13 cellular contexts compared by ENCODE assay signal in genomic region chr4:108540536-108540935, GRCh38.
A peak's percentile ranks its signal among the peaks of the same experiment; 100 is the strongest.
DNase-seq lines count a peak whose midpoint lies in the region; ATAC-seq and TF ChIP-seq lines count a peak whose summit lies in the region.
"Had no signal": no experiment of that assay in that cellular context is flagged by ENCODE, and none has a peak within 500 bp of the region (broad histone marks: within the 10 kb centered on the region; RNA-seq: fewer than 3 reads in every experiment).

No MANE protein-coding gene starts in this region.

- no peaks in the 10 kb centered on the region for H3K36me3 ChIP-seq in endodermal cell (ENCODE audit: control insufficient read depth, insufficient read depth, low read length)
- no peaks in the 10 kb centered on the region for H3K36me3 ChIP-seq in WERI-Rb-1
- H3K36me3 ChIP-seq: vagina had no signal

- peak overlapping the region; percentile 13 for H3K27ac Mint-ChIP-seq in activated naive CD8-positive, alpha-beta T cell treated with anti-CD3 and anti-CD28 coated beads for 36 hours
- no peak overlapping the region for H3K27ac Mint-ChIP-seq in activated naive CD8-positive, alpha-beta T cell treated with anti-CD3 and anti-CD28 coated beads, Interleukin-2, amount 50 U/mL, for 24 hours
- H3K27ac Mint-ChIP-seq in activated T-helper 1 cell treated with anti-CD3 and anti-CD28 coated beads, Interleukin-12 subunit alpha, Interleukin-12 subunit beta, Interleukin-2, Interleukin-4 antibody, amounts not matched to agents 30 ng/mL and 10 ng/mL and 1 ng/mL, durations not matched to agents 14 hours and 24 hours and 36 hours, result peak overlapping the region; percentile 45
- no peak overlapping the region for H3K27ac Mint-ChIP-seq in endodermal cell

- no peak for DNase-seq in activated naive CD8-positive, alpha-beta T cell treated with anti-CD3 and anti-CD28 coated beads for 36 hours
- no peak for DNase-seq in activated naive CD8-positive, alpha-beta T cell treated with anti-CD3 and anti-CD28 coated beads, Interleukin-2, amount 50 U/mL, for 24 hours
- DNase-seq in activated T-helper 1 cell treated with anti-CD3 and anti-CD28 coated beads, Interleukin-12 subunit alpha, Interleukin-12 subunit beta, Interleukin-2, Interleukin-4 antibody, amounts not matched to agents 30 ng/mL and 10 ng/mL and 1 ng/mL, durations not matched to agents 14 hours and 24 hours and 36 hours (ENCODE audit: low spot score), result no peak
- DNase-seq in endodermal cell (no peak), WERI-Rb-1 (no peak), amniotic stem cell (lab: John Stamatoyannopoulos, UW) (no peak)
- DNase-seq: mesendoderm, NCI-H1105 treated with DMSO at 0.1 percent for 48 hours, NCI-H524 had no signal

- H3K27me3 ChIP-seq in endodermal cell (ENCODE audit: control insufficient read depth, insufficient read depth, low read length, poor library complexity, severe bottlenecking), result no peaks in the 10 kb centered on the region
- H3K27me3 ChIP-seq in WERI-Rb-1 (ENCODE audit: insufficient read depth, low read depth, severe bottlenecking), result no peaks in the 10 kb centered on the region
- H3K27me3 ChIP-seq: vagina had no signal

- peaks cover 23% of the 10 kb centered on the region for H3K4me1 Mint-ChIP-seq in activated naive CD8-positive, alpha-beta T cell treated with anti-CD3 and anti-CD28 coated beads for 36 hours
- peaks cover 23% of the 10 kb centered on the region for H3K4me1 Mint-ChIP-seq in activated naive CD8-positive, alpha-beta T cell treated with anti-CD3 and anti-CD28 coated beads, Interleukin-2, amount 50 U/mL, for 24 hours
- H3K4me1 Mint-ChIP-seq in activated T-helper 1 cell treated with anti-CD3 and anti-CD28 coated beads, Interleukin-12 subunit alpha, Interleukin-12 subunit beta, Interleukin-2, Interleukin-4 antibody, amounts not matched to agents 30 ng/mL and 10 ng/mL and 1 ng/mL, durations not matched to agents 14 hours and 24 hours and 36 hours (ENCODE audit: low read depth), result peaks cover 41% of the 10 kb centered on the region
- H3K4me1 Mint-ChIP-seq in endodermal cell, result no peaks in the 10 kb centered on the region

- no peak overlapping the region for H3K27ac ChIP-seq in endodermal cell (ENCODE audit: low read depth, low read length)
- H3K27ac ChIP-seq in WERI-Rb-1, result no peak overlapping the region
- H3K27ac ChIP-seq: vagina had no signal

- peaks cover 18% of the 10 kb centered on the region for H3K36me3 Mint-ChIP-seq in activated naive CD8-positive, alpha-beta T cell treated with anti-CD3 and anti-CD28 coated beads for 36 hours
- peaks cover 2% of the 10 kb centered on the region for H3K36me3 Mint-ChIP-seq in activated naive CD8-positive, alpha-beta T cell treated with anti-CD3 and anti-CD28 coated beads, Interleukin-2, amount 50 U/mL, for 24 hours (ENCODE audit: low read depth)
- H3K36me3 Mint-ChIP-seq in activated T-helper 1 cell treated with anti-CD3 and anti-CD28 coated beads, Interleukin-12 subunit alpha, Interleukin-12 subunit beta, Interleukin-2, Interleukin-4 antibody, amounts not matched to agents 30 ng/mL and 10 ng/mL and 1 ng/mL, durations not matched to agents 14 hours and 24 hours and 36 hours (ENCODE audit: low read depth), result peaks cover 14% of the 10 kb centered on the region
- no peaks in the 10 kb centered on the region for H3K36me3 Mint-ChIP-seq in endodermal cell (ENCODE audit: low read depth)

- H3K4me1 ChIP-seq in endodermal cell (ENCODE audit: control insufficient read depth, insufficient read depth, low read length), result no peaks in the 10 kb centered on the region

- H3K9me3 Mint-ChIP-seq in activated naive CD8-positive, alpha-beta T cell treated with anti-CD3 and anti-CD28 coated beads for 36 hours, result no peaks in the 10 kb centered on the region
- peaks cover 5% of the 10 kb centered on the region for H3K9me3 Mint-ChIP-seq in activated naive CD8-positive, alpha-beta T cell treated with anti-CD3 and anti-CD28 coated beads, Interleukin-2, amount 50 U/mL, for 24 hours
- peaks cover 11% of the 10 kb centered on the region for H3K9me3 Mint-ChIP-seq in activated T-helper 1 cell treated with anti-CD3 and anti-CD28 coated beads, Interleukin-12 subunit alpha, Interleukin-12 subunit beta, Interleukin-2, Interleukin-4 antibody, amounts not matched to agents 30 ng/mL and 10 ng/mL and 1 ng/mL, durations not matched to agents 14 hours and 24 hours and 36 hours
- H3K9me3 Mint-ChIP-seq in endodermal cell, result no peaks in the 10 kb centered on the region

- no peak for ATAC-seq in activated naive CD8-positive, alpha-beta T cell treated with anti-CD3 and anti-CD28 coated beads, Interleukin-2, amount 50 U/mL, for 24 hours
- ATAC-seq in HG03520 (IDR thresholded peaks at IDR 0.05; ENCODE audit: unreplicated experiment) (peak; percentile 53), HG02970 (IDR thresholded peaks at IDR 0.05; ENCODE audit: low FRiP score, unreplicated experiment) (no peak)
- ATAC-seq: Panc1 had no signal

- WGBS in endodermal cell (ENCODE audit: insufficient coverage in 1 of 2, insufficient read length in 1 of 2), 2 experiments, result 62 to 88% methylated on average over 2 of the region's 2 CpGs

- intact Hi-C loops in activated T-helper 1 cell treated with anti-CD3 and anti-CD28 coated beads, Interleukin-12 subunit alpha, Interleukin-12 subunit beta, Interleukin-2, Interleukin-4 antibody, amounts not matched to agents 30 ng/mL and 10 ng/mL and 1 ng/mL, durations not matched to agents 14 hours and 24 hours and 36 hours (cut with micrococcal nuclease), result no loop called here

- TF ChIP-seq CTCF in endodermal cell (conservative IDR thresholded peaks at IDR 0.05) (no peak), WERI-Rb-1 (IDR thresholded peaks at IDR 0.05; ENCODE audit: low read depth, low read length) (no peak)

- H3K4me3 ChIP-seq in endodermal cell (ENCODE audit: low read length), result no peak overlapping the region
- H3K4me3 ChIP-seq in WERI-Rb-1 (ENCODE audit: low read depth, low read length), result no peak overlapping the region
- H3K4me3 ChIP-seq: vagina had no signal

- no peak overlapping the region for H3K9ac ChIP-seq in endodermal cell (ENCODE audit: extremely low read depth, low read length, poor library complexity, severe bottlenecking)

- H3K9me3 ChIP-seq in endodermal cell (ENCODE audit: control insufficient read depth, low read length), result no peaks in the 10 kb centered on the region
- peaks cover 2% of the 10 kb centered on the region for H3K9me3 ChIP-seq in WERI-Rb-1 (ENCODE audit: severe bottlenecking)
- H3K9me3 ChIP-seq: vagina had no signal

- H3K4me3 Mint-ChIP-seq in activated naive CD8-positive, alpha-beta T cell treated with anti-CD3 and anti-CD28 coated beads for 36 hours, result no peak overlapping the region
- H3K4me3 Mint-ChIP-seq in activated naive CD8-positive, alpha-beta T cell treated with anti-CD3 and anti-CD28 coated beads, Interleukin-2, amount 50 U/mL, for 24 hours, result no peak overlapping the region
- no peak overlapping the region for H3K4me3 Mint-ChIP-seq in activated T-helper 1 cell treated with anti-CD3 and anti-CD28 coated beads, Interleukin-12 subunit alpha, Interleukin-12 subunit beta, Interleukin-2, Interleukin-4 antibody, amounts not matched to agents 30 ng/mL and 10 ng/mL and 1 ng/mL, durations not matched to agents 14 hours and 24 hours and 36 hours
- H3K4me3 Mint-ChIP-seq in endodermal cell, result no peak overlapping the region

- no peaks in the 10 kb centered on the region for H3K27me3 Mint-ChIP-seq in activated naive CD8-positive, alpha-beta T cell treated with anti-CD3 and anti-CD28 coated beads for 36 hours
- no peaks in the 10 kb centered on the region for H3K27me3 Mint-ChIP-seq in activated naive CD8-positive, alpha-beta T cell treated with anti-CD3 and anti-CD28 coated beads, Interleukin-2, amount 50 U/mL, for 24 hours
- H3K27me3 Mint-ChIP-seq in activated T-helper 1 cell treated with anti-CD3 and anti-CD28 coated beads, Interleukin-12 subunit alpha, Interleukin-12 subunit beta, Interleukin-2, Interleukin-4 antibody, amounts not matched to agents 30 ng/mL and 10 ng/mL and 1 ng/mL, durations not matched to agents 14 hours and 24 hours and 36 hours (ENCODE audit: insufficient read depth), result peaks cover 2% of the 10 kb centered on the region
- no peaks in the 10 kb centered on the region for H3K27me3 Mint-ChIP-seq in endodermal cell (ENCODE audit: insufficient read depth)

Comparison
In these comparisons a context has a peak if more than half of its experiments do, and no peak if none do; other contexts are left out.
1. H3K27ac Mint-ChIP-seq: peak in activated naive CD8-positive, alpha-beta T cell treated with anti-CD3 and anti-CD28 coated beads for 36 hours (single experiment) and activated T-helper 1 cell treated with anti-CD3 and anti-CD28 coated beads, Interleukin-12 subunit alpha, Interleukin-12 subunit beta, Interleukin-2, Interleukin-4 antibody, amounts not matched to agents 30 ng/mL and 10 ng/mL and 1 ng/mL, durations not matched to agents 14 hours and 24 hours and 36 hours (single experiment); none in activated naive CD8-positive, alpha-beta T cell treated with anti-CD3 and anti-CD28 coated beads, Interleukin-2, amount 50 U/mL, for 24 hours (single experiment) and endodermal cell (single experiment).